In genomic region chr1:109281680-109282496, GRCh38 we compare ENCODE assay signal across 8 cellular contexts. TPM values are rescaled to one million over a fixed set of nuclear protein-coding genes. Genes with fewer than 3 reads are reported as not detected.
A peak's percentile ranks its signal among the peaks of the same experiment; 100 is the strongest.
DNase-seq lines count a peak whose midpoint lies in the region; TF ChIP-seq lines count a peak whose summit lies in the region.

No MANE protein-coding gene starts in this region.

- H3K27me3 ChIP-seq in H9 (ENCODE audit: insufficient read depth, low read length) (no peaks in the 10 kb centered on the region), SJCRH30 (no peaks in the 10 kb centered on the region), fibroblast of lung (ENCODE audit: control insufficient read depth, insufficient read depth, low read length) (no peaks in the 10 kb centered on the region), skeletal muscle tissue (ENCODE audit: control insufficient read depth in 3 of 3, insufficient read depth in 3 of 3, low read length in 3 of 3) (no peaks in the 10 kb centered on the region)

- DNase-seq in H9 (no peak), SJCRH30 (no peak), fibroblast of lung (ENCODE audit: low read depth in 2 of 2) (peak in 1 of 2 donors; percentile 43), HCEC 1CT (no peak), foreskin melanocyte (no peak), A172 (ENCODE audit: low spot score) (no peak)
- no peak for DNase-seq in stimulated activated CD4-positive, alpha-beta T cell treated with anti-CD3 and anti-CD28 coated beads, Interleukin-2, amount 100 ng/mL, for 24 hours

- H3K79me2 ChIP-seq in H9 (ENCODE audit: insufficient read depth, low read length) = peaks cover 2% of the 10 kb centered on the region; the same call in 1 of the 2 replicates
- H3K79me2 ChIP-seq in fibroblast of lung (ENCODE audit: control insufficient read depth, insufficient read depth, low read length) = peaks cover 22% of the 10 kb centered on the region

- peak overlapping the region; percentile 92 for H3K4me2 ChIP-seq in H9 (ENCODE audit: insufficient read depth, insufficient read length, low read length)
- H3K4me2 ChIP-seq in fibroblast of lung (ENCODE audit: extremely low read depth, insufficient read depth, low read length) = peak overlapping the region; percentile 97

- no peak overlapping the region for H4K5ac ChIP-seq in H9 (ENCODE audit: insufficient read length, low read depth, low read length)

- H3K9me3 Mint-ChIP-seq in H9 = peaks cover 0 to 2% of the 10 kb centered on the region in 2 experiments; a peak in 2 of 5 replicates

- TF ChIP-seq CTCF in H9 (conservative IDR thresholded peaks at IDR 0.05) = no peak
- TF ChIP-seq CTCF in fibroblast of lung (conservative IDR thresholded peaks at IDR 0.05 in 1 of 2, IDR thresholded peaks at IDR 0.05 in 1 of 2; ENCODE audit: low read depth in 1 of 2, low read length in 2 of 2) = no peak

- H4K8ac ChIP-seq in H9 (replicated peaks; ENCODE audit: insufficient read length, low read depth, low read length) = no peak overlapping the region

- no CpG with 5 or more reads among the region's 28 CpGs for WGBS in H9 (ENCODE audit: extremely low coverage, insufficient read length, low lambda C conversion rate)

- H3K9me3 ChIP-seq in H9 (ENCODE audit: control insufficient read depth, low read depth, low read length) (no peaks in the 10 kb centered on the region), SJCRH30 (replicated peaks) (no peaks in the 10 kb centered on the region), fibroblast of lung (ENCODE audit: control insufficient read depth, insufficient read depth, low read depth, low read length) (no peaks in the 10 kb centered on the region), skeletal muscle tissue (ENCODE audit: control insufficient read depth in 3 of 3, low read length in 3 of 3) (no peaks in the 10 kb centered on the region)

- peaks cover 5% of the 10 kb centered on the region for H3K79me1 ChIP-seq in H9 (ENCODE audit: insufficient read depth, low read depth, low read length, poor library complexity, severe bottlenecking)

- H3K4me1 ChIP-seq in H9 (ENCODE audit: insufficient read depth, low read length) = peaks cover 3% of the 10 kb centered on the region; the same call in 1 of the 2 replicates
- H3K4me1 ChIP-seq in SJCRH30 = peaks cover 8% of the 10 kb centered on the region
- H3K4me1 ChIP-seq in fibroblast of lung (ENCODE audit: control insufficient read depth, extremely low read depth, insufficient read depth, low read length) = peaks cover 2% of the 10 kb centered on the region
- H3K4me1 ChIP-seq in skeletal muscle tissue (ENCODE audit: control insufficient read depth in 3 of 3, insufficient read depth in 3 of 3, low read length in 3 of 3) = peaks cover 20 to 37% (median 23%) of the 10 kb centered on the region in 3 donors

- H3K56ac ChIP-seq in H9 (ENCODE audit: insufficient read length, low read depth, low read length) = no peak overlapping the region

- H3K4me3 ChIP-seq in SJCRH30 (peak overlapping the region; percentile 70), fibroblast of lung (replicated peaks in 1 of 4; ENCODE audit: control extremely low read depth in 1 of 4, insufficient read depth in 1 of 4, low read depth in 3 of 4, low read length in 4 of 4) (peak overlapping the region; percentile 74 to 85 (median 76)), skeletal muscle tissue (ENCODE audit: low read length in 3 of 3) (peak overlapping the region in 2 of 3 donors; percentile 29 to 94)

- H3K27me3 Mint-ChIP-seq in H9 (ENCODE audit: low read depth) = no peaks in the 10 kb centered on the region

- peaks cover 13% of the 10 kb centered on the region for H3K23me2 ChIP-seq in H9 (ENCODE audit: insufficient read length, low read depth, low read length, poor library complexity, severe bottlenecking)

- H2AFZ ChIP-seq in H9 (ENCODE audit: low read length) (no peak overlapping the region), fibroblast of lung (ENCODE audit: low read length) (peak overlapping the region; percentile 11)

- H2BK120ac ChIP-seq in H9 (ENCODE audit: low read depth, low read length, poor library complexity, severe bottlenecking) = no peak overlapping the region

- H3K23ac ChIP-seq in H9 (ENCODE audit: insufficient read length, low read depth, low read length) = no peak overlapping the region

- no peak overlapping the region for H2BK12ac ChIP-seq in H9 (ENCODE audit: insufficient read length, low read depth, low read length)

- H3T11ph ChIP-seq in H9 (ENCODE audit: low read length) = no peak overlapping the region

- H3K14ac ChIP-seq in H9 (ENCODE audit: insufficient read depth, low read length) = no peak overlapping the region

- H3K4me1 Mint-ChIP-seq in H9 = peaks cover 39 to 50% of the 10 kb centered on the region in 2 experiments

- H2AK5ac ChIP-seq in H9 (ENCODE audit: insufficient read length, low read length) = no peak overlapping the region

- no peak overlapping the region for H2BK15ac ChIP-seq in H9 (ENCODE audit: low read depth, low read length)

- H3K36me3 ChIP-seq in SJCRH30 (peaks cover 10% of the 10 kb centered on the region; the same call in 1 of the 2 replicates), fibroblast of lung (ENCODE audit: control insufficient read depth, insufficient read depth, low read length) (no peaks in the 10 kb centered on the region), skeletal muscle tissue (ENCODE audit: control insufficient read depth in 3 of 3, insufficient read depth in 3 of 3, low read length in 3 of 3) (peaks cover 0 to 2% (median 0%) of the 10 kb centered on the region in 3 donors)

- peak overlapping the region in 2 of 3 experiments; percentile 35 to 44; a peak in 1 of 7 replicates for H3K27ac Mint-ChIP-seq in H9

- no peak overlapping the region for H2BK5ac ChIP-seq in H9 (ENCODE audit: insufficient read length, low read length)

- H4K20me1 ChIP-seq in H9 (ENCODE audit: control insufficient read depth, insufficient read depth, insufficient read length) = no peaks in the 10 kb centered on the region
- H4K20me1 ChIP-seq in fibroblast of lung (ENCODE audit: control insufficient read depth, extremely low read depth, insufficient read depth, low read length) = no peaks in the 10 kb centered on the region

- no peak overlapping the region for H3K4ac ChIP-seq in H9 (ENCODE audit: low read depth, low read length)

- H3K27ac ChIP-seq in H9 (ENCODE audit: insufficient read length, low read depth, low read length) (no peak overlapping the region), SJCRH30 (no peak overlapping the region; the same call in 1 of the 2 replicates), fibroblast of lung (ENCODE audit: insufficient read depth, low read length) (peak overlapping the region; percentile 80), skeletal muscle tissue (ENCODE audit: low read depth, low read length) (no peak overlapping the region)

- H3K9ac ChIP-seq in H9 (ENCODE audit: extremely low read depth, insufficient read length, low read length) (peak overlapping the region; percentile 69), fibroblast of lung (ENCODE audit: insufficient read depth, low read length) (peak overlapping the region; percentile 9), skeletal muscle tissue (ENCODE audit: low read depth in 1 of 3, low read length in 3 of 3) (peak overlapping the region in 2 of 3 donors; percentile 74 to 87)

- H3K36me3 Mint-ChIP-seq in H9 (ENCODE audit: insufficient read depth in 1 of 3, low read depth in 3 of 3) = peaks cover 18 to 31% (median 30%) of the 10 kb centered on the region in 3 experiments

- no peak overlapping the region for H3K18ac ChIP-seq in H9 (ENCODE audit: insufficient read length, low read depth, low read length)

- peak overlapping the region; percentile 99 to 100 for H3K4me3 Mint-ChIP-seq in H9

- H4K91ac ChIP-seq in H9 (ENCODE audit: insufficient read length, low read depth, low read length) = no peak overlapping the region

- no peak overlapping the region for H2BK20ac ChIP-seq in H9 (ENCODE audit: low read depth, low read length, poor library complexity, severe bottlenecking)

RNA-seq across cellular contexts. Expression of gene PSRC1, which starts 1.1 kb away (rescaled TPM):
- total RNA-seq in H9 (2021) (60.3 and 63.0 TPM in 2 replicates), fibroblast of lung (4.1 and 8.3 TPM in 2 replicates), skeletal muscle tissue (1.6 TPM)
- total RNA-seq in SJCRH30 (2014; rRNA removed; shearing (Covaris generic)) = 67.5 and 73.2 TPM in 2 replicates
- polyA plus RNA-seq in fibroblast of lung = 9.9 and 18.5 TPM in 2 replicates
- 10.5 and 20.1 TPM in 2 replicates for polyA plus RNA-seq in fibroblast of lung (2012)
- polyA minus RNA-seq in fibroblast of lung (ENCODE audit: low replicate concordance) = 8.0 and 16.7 TPM in 2 replicates
- total RNA-seq in A172 (2014; rRNA removed; shearing (Covaris generic)) = 32.7 and 42.3 TPM in 2 replicates

RNA-seq across cellular contexts. Expression of gene MYBPHL, which starts 24.9 kb away (rescaled TPM):
- total RNA-seq in H9 (2021) (0.59 and 1.1 TPM in 2 replicates), fibroblast of lung (not detected in 2 replicates), skeletal muscle tissue (under 0.01 TPM)
- 5.8 and 5.9 TPM in 2 replicates for total RNA-seq in SJCRH30 (2014; rRNA removed; shearing (Covaris generic))
- polyA plus RNA-seq in fibroblast of lung = not detected in 2 replicates
- not detected in 2 replicates for polyA plus RNA-seq in fibroblast of lung (2012)
- not detected in 2 replicates for polyA minus RNA-seq in fibroblast of lung (ENCODE audit: low replicate concordance)
- total RNA-seq in A172 (2014; rRNA removed; shearing (Covaris generic)) = 1.8 TPM in 1 of 2 replicates, not detected in the other

RNA-seq across cellular contexts. Expression of gene CELSR2, which starts 32.5 kb away (rescaled TPM):
- total RNA-seq in H9 (2021) (26.7 and 29.2 TPM in 2 replicates), fibroblast of lung (3.1 and 3.5 TPM in 2 replicates), skeletal muscle tissue (1.6 TPM)
- 2.6 and 4.0 TPM in 2 replicates for total RNA-seq in SJCRH30 (2014; rRNA removed; shearing (Covaris generic))
- polyA plus RNA-seq in fibroblast of lung = 0.67 and 1.2 TPM in 2 replicates
- 1.3 and 1.7 TPM in 2 replicates for polyA plus RNA-seq in fibroblast of lung (2012)
- 6.3 and 10.1 TPM in 2 replicates for polyA minus RNA-seq in fibroblast of lung (ENCODE audit: low replicate concordance)
- total RNA-seq in A172 (2014; rRNA removed; shearing (Covaris generic)) = 10.3 and 14.9 TPM in 2 replicates

Comparison
In these comparisons a context has a peak if more than half of its experiments do, and no peak if none do; other contexts are left out.
1. H3K9ac ChIP-seq: peak in every context shown above with its lines; median percentile 80 in skeletal muscle tissue; 69 in H9; 9 in fibroblast of lung.